In genomic region chr3:141410408-141410807, GRCh38 we compare ENCODE assay signal across 7 cellular contexts. TPM values are rescaled to one million over a fixed set of nuclear protein-coding genes. Genes with fewer than 3 reads are reported as not detected.
DNase-seq lines count a peak whose midpoint lies in the region; ATAC-seq, FAIRE-seq and TF ChIP-seq lines count a peak whose summit lies in the region.

No MANE protein-coding gene starts in this region.

- no peak overlapping the region for H3K4me3 ChIP-seq in MG63
- no peak overlapping the region for H3K4me3 ChIP-seq in adipocyte (ENCODE audit: low read length)
- H3K4me3 ChIP-seq in keratinocyte (ENCODE audit: control insufficient read depth in 2 of 3, extremely low read depth in 1 of 3, insufficient read depth in 2 of 3, low read depth in 1 of 3, low read length in 3 of 3): no peak overlapping the region
- no peak overlapping the region for H3K4me3 ChIP-seq in thoracic aorta
- H3K4me3 ChIP-seq in HAP-1: no peak overlapping the region

- ATAC-seq in thoracic aorta (ENCODE audit: insufficient number of reproducible peaks, low FRiP score, low read depth): no peak

- H3K36me3 ChIP-seq in MG63 (peaks cover 45% of the 10 kb centered on the region), adipocyte (ENCODE audit: control insufficient read depth, insufficient read depth, low read length, severe bottlenecking) (peaks cover 40% of the 10 kb centered on the region), keratinocyte (ENCODE audit: control insufficient read depth in 2 of 2, extremely low read depth in 1 of 2, insufficient read depth in 2 of 2, low read length in 2 of 2) (peaks cover 16 to 33% of the 10 kb centered on the region in 2 experiments), thoracic aorta (peaks cover 11% of the 10 kb centered on the region), HAP-1 (replicated peaks) (no peaks in the 10 kb centered on the region; the same call in 1 of the 2 replicates)

- peaks cover 62% of the 10 kb centered on the region for H3K79me2 ChIP-seq in keratinocyte (ENCODE audit: control insufficient read depth, insufficient read depth, low read length)

- H3K27ac ChIP-seq in keratinocyte (ENCODE audit: control insufficient read depth, insufficient read depth, low read length) (peak overlapping the region; percentile 82), thoracic aorta (peak overlapping the region; percentile 87 to 99)

- peak; percentile 23 for DNase-seq in MG63
- DNase-seq in adipocyte (ENCODE audit: low read depth): peak; percentile 43
- no peak for DNase-seq in keratinocyte (ENCODE audit: low read depth, low spot score)
- no peak for DNase-seq in thoracic aorta (ENCODE audit: low spot score)
- no peak for DNase-seq in H4 (ENCODE audit: low spot score)
- DNase-seq in GM20000 (ENCODE audit: low spot score): no peak
- DNase-seq in HAP-1 (ENCODE audit: low spot score in 2 of 2): no peak

- in situ Hi-C loops in HAP-1 (cut with MboI; ENCODE audit: low sequenced_read_pairs): no loop called here

- no peak overlapping the region for H2AFZ ChIP-seq in keratinocyte (ENCODE audit: control insufficient read depth, low read length)

- peaks cover 83% of the 10 kb centered on the region for H3K4me1 ChIP-seq in adipocyte (ENCODE audit: control insufficient read depth, insufficient read depth, low read length)
- peaks cover 75% of the 10 kb centered on the region for H3K4me1 ChIP-seq in keratinocyte (ENCODE audit: control insufficient read depth, extremely low read depth, insufficient read depth, low read length)
- H3K4me1 ChIP-seq in thoracic aorta (ENCODE audit: control insufficient read depth in 1 of 2, low read depth in 2 of 2): peaks cover 70 to 99% of the 10 kb centered on the region in 2 donors
- H3K4me1 ChIP-seq in HAP-1: peaks cover 17% of the 10 kb centered on the region

- peak overlapping the region; percentile 88 for H3K4me2 ChIP-seq in keratinocyte (ENCODE audit: control insufficient read depth, extremely low read depth, insufficient read depth, low read depth, low read length)

- H4K20me1 ChIP-seq in keratinocyte (ENCODE audit: control insufficient read depth, extremely low read depth, insufficient read depth, low read length): no peaks in the 10 kb centered on the region

- H3K27me3 ChIP-seq in MG63 (no peaks in the 10 kb centered on the region), adipocyte (replicated peaks; ENCODE audit: control insufficient read depth, insufficient read depth, low read length) (no peaks in the 10 kb centered on the region), keratinocyte (ENCODE audit: control insufficient read depth, extremely low read depth, insufficient read depth, low read length) (no peaks in the 10 kb centered on the region), thoracic aorta (replicated peaks; ENCODE audit: insufficient read depth) (no peaks in the 10 kb centered on the region), HAP-1 (ENCODE audit: low read depth) (no peaks in the 10 kb centered on the region)

- H3K9ac ChIP-seq in adipocyte (ENCODE audit: low read length) (peak overlapping the region; percentile 93), keratinocyte (ENCODE audit: control insufficient read depth, extremely low read depth, insufficient read depth, low read length) (peak overlapping the region; percentile 14)

- H3K9me3 ChIP-seq in MG63 (no peaks in the 10 kb centered on the region), adipocyte (ENCODE audit: control insufficient read depth, low read length) (no peaks in the 10 kb centered on the region), keratinocyte (ENCODE audit: control insufficient read depth, low read depth, low read length) (no peaks in the 10 kb centered on the region), thoracic aorta (no peaks in the 10 kb centered on the region), HAP-1 (no peaks in the 10 kb centered on the region)

- dilution Hi-C loops in keratinocyte (cut with MboI; ENCODE audit: extremely low pct_ligation_motif_present, low sequenced_read_pairs): no loop called here

- no peak for FAIRE-seq in keratinocyte (lab: Jason Lieb, UNC)

- TF ChIP-seq CTCF in keratinocyte (optimal IDR thresholded peaks at IDR 0.05 in 1 of 3, IDR thresholded peaks at IDR 0.05 in 1 of 3, conservative IDR thresholded peaks at IDR 0.05 in 1 of 3; ENCODE audit: extremely low read depth in 1 of 3, insufficient read depth in 2 of 3, low read length in 3 of 3): no peak
- no peak for TF ChIP-seq CTCF in thoracic aorta (IDR thresholded peaks at IDR 0.05)
- TF ChIP-seq CTCF in GM20000 (IDR thresholded peaks at IDR 0.05; ENCODE audit: extremely low read depth, missing control alignments): no peak

- H3K9me1 ChIP-seq in keratinocyte (ENCODE audit: control insufficient read depth, extremely low read depth, insufficient read depth, low read length): no peaks in the 10 kb centered on the region

RNA-seq across cellular contexts. Expression of gene ZBTB38, which starts 42.1 kb away (rescaled TPM):
- total RNA-seq in MG63 (2014; rRNA removed; shearing (Covaris generic); ENCODE audit: low replicate concordance): 15.8 and 29.9 TPM in 2 replicates
- 17.9 to 41.1 TPM (median 34.9 TPM) in 3 replicates for polyA plus RNA-seq in keratinocyte
- polyA plus RNA-seq in keratinocyte (2011; ENCODE audit: low read depth): 24.1 TPM
- 15.0 and 25.8 TPM in 2 replicates for polyA plus RNA-seq in keratinocyte (2011; cell fraction: cytosol; rRNA removed)
- 36.8 and 40.9 TPM in 2 replicates for polyA plus RNA-seq in keratinocyte (2011; cell fraction: nucleus; rRNA removed)
- 19.3 and 38.7 TPM in 2 replicates for polyA plus RNA-seq in keratinocyte (2012; ENCODE audit: low replicate concordance)
- 45.2 to 76.7 TPM (median 75.1 TPM) in 3 replicates for polyA minus RNA-seq in keratinocyte
- polyA minus RNA-seq in keratinocyte (2011; cell fraction: cytosol; rRNA and poly(A)+ RNA removed): 38.2 TPM
- 59.4 and 96.9 TPM in 2 replicates for polyA minus RNA-seq in keratinocyte (2011; cell fraction: nucleus; rRNA and poly(A)+ RNA removed)
- total RNA-seq in thoracic aorta: 100 to 1,000 TPM; 169 to 215 TPM
- total RNA-seq in H4 (2014; rRNA removed; shearing (Covaris generic)): 33.3 and 49.0 TPM in 2 replicates

Comparison
In these comparisons a context has a peak if more than half of its experiments do, and no peak if none do; other contexts are left out.
1. DNase-seq: peak in MG63 (single experiment) and adipocyte (single experiment); none in keratinocyte (single experiment), thoracic aorta (single experiment), H4 (single experiment), GM20000 (single experiment) and HAP-1 (0 of 2).